In the genomic region with DNA sequence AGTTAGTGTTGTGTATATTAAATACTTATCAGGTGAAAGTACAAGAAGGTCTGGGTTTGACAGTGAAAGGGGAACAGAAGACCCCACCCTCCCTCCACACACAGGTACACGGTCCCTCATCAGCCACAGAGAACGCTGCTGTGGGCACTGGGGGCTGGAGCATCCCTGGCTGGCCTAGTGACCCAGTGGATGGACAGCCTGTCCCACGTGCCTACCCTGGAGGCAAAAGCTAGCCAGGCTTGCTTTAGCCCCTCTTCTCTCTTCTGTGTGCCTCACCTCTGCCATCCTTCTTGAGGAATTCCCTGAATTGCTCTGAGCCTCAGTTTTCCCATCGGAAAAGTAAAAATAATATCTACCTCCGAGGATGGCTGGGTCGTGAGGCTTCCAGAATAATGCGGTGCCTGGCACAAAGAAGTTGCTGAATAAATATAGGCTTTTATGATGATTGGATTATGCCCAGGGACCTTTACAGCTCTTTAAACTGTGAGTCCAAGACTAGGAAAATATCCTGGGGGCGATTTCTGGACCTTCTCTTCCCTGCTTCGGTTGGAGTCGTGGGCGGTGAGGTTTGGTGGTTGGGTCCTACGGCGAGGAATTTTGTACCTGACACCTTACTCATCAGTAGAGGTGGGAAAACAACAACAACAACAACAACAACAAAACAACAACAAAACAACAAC, we compare ENCODE assay signal across 9 cellular contexts. TPM values are rescaled to one million over a fixed set of nuclear protein-coding genes. Genes with fewer than 3 reads are reported as not detected.
DNase-seq lines count a peak whose midpoint lies in the region; ATAC-seq and TF ChIP-seq lines count a peak whose summit lies in the region.
"Had no signal": no experiment of that assay in that cellular context is flagged by ENCODE, and none has a peak within 500 bp of the region (broad histone marks: within the 10 kb centered on the region; RNA-seq: fewer than 3 reads in every experiment).

No MANE protein-coding gene starts in this region.

- H3K4me3 ChIP-seq in HAP-1, result peak overlapping the region; percentile 51
- H3K4me3 ChIP-seq in body of pancreas, result peak overlapping the region in 1 of 2 donors; percentile 34
- peak overlapping the region; percentile 48 for H3K4me3 ChIP-seq in mesodermal cell (ENCODE audit: extremely low read depth, insufficient read depth, low read length, poor library complexity, severe bottlenecking)

- TF ChIP-seq POLR2A in body of pancreas (IDR thresholded peaks at IDR 0.05), result no peak

- peak; percentile 32 to 35 for DNase-seq in HAP-1 (ENCODE audit: low spot score in 2 of 2)
- no peak for DNase-seq in body of pancreas
- no peak for DNase-seq in NCI-H226
- no peak for DNase-seq in mucosa of gallbladder (ENCODE audit: low spot score)

- in situ Hi-C loops in HAP-1 (cut with MboI; ENCODE audit: low sequenced_read_pairs), result no loop called here

- peak overlapping the region; percentile 71 for H3K27ac ChIP-seq in 22Rv1
- H3K27ac ChIP-seq in body of pancreas, result peak overlapping the region; percentile 67 to 99 (median 88)
- H3K27ac ChIP-seq in mesodermal cell (ENCODE audit: low read depth, low read length, severe bottlenecking), result no peak overlapping the region

- no peaks in the 10 kb centered on the region for H3K9me3 ChIP-seq in HAP-1
- H3K9me3 ChIP-seq in body of pancreas, result no peaks in the 10 kb centered on the region
- no peaks in the 10 kb centered on the region for H3K9me3 ChIP-seq in mesodermal cell (ENCODE audit: control insufficient read depth, low read length)

- no peaks in the 10 kb centered on the region for H3K27me3 ChIP-seq in HAP-1 (ENCODE audit: low read depth)
- no peaks in the 10 kb centered on the region for H3K27me3 ChIP-seq in body of pancreas

- H3K4me1 ChIP-seq in HAP-1 (peaks cover 12% of the 10 kb centered on the region), body of pancreas (peaks cover 24% of the 10 kb centered on the region), mesodermal cell (ENCODE audit: control insufficient read depth, insufficient read depth, low read length, poor library complexity, severe bottlenecking) (peaks cover 5% of the 10 kb centered on the region)

- 47 to 51% methylated on average over 13 of the region's 13 CpGs for WGBS in body of pancreas, 2 donors
- WGBS in mesodermal cell (ENCODE audit: insufficient coverage in 2 of 2), 2 experiments, result 81% methylated on average over 5 to 8 of the region's 13 CpGs

- H3K36me3 ChIP-seq in HAP-1 (replicated peaks) (no peaks in the 10 kb centered on the region), body of pancreas (replicated peaks in 1 of 2; ENCODE audit: insufficient read depth in 1 of 2, low read depth in 2 of 2) (no peaks in the 10 kb centered on the region), mesodermal cell (ENCODE audit: control insufficient read depth, insufficient read depth, low read length) (no peaks in the 10 kb centered on the region)

- intact Hi-C loops in body of pancreas (cut with DNase I), result no loop called here

- ATAC-seq in body of pancreas, result no peak
- no peak for ATAC-seq in HG02870 (IDR thresholded peaks at IDR 0.05; ENCODE audit: unreplicated experiment)
- no peak for ATAC-seq in GM19397 (IDR thresholded peaks at IDR 0.05; ENCODE audit: unreplicated experiment)

- TF ChIP-seq CTCF in 22Rv1 (IDR thresholded peaks at IDR 0.05), result no peak
- no peak for TF ChIP-seq CTCF in body of pancreas (IDR thresholded peaks at IDR 0.05)

RNA-seq across cellular contexts. Expression of a gene that starts 0.9 kb away (rescaled TPM):
- total RNA-seq in body of pancreas (1 to 10 TPM; 4.6 to 5.4 TPM), mucosa of gallbladder (11.2 TPM)
- polyA plus RNA-seq in mesodermal cell (2013, experiment 1 of 2), result 0.41 TPM
- 0.35 TPM for polyA plus RNA-seq in mesodermal cell (2013, experiment 2 of 2)

RNA-seq across cellular contexts. Expression of a gene that starts 43.2 kb away (rescaled TPM):
- total RNA-seq in body of pancreas (100 to 1,000 TPM in 1 of 2 donors, 10 to 100 TPM in 1; 49.1 to 133 TPM), mucosa of gallbladder (11.6 TPM)
- 0.15 TPM for polyA plus RNA-seq in mesodermal cell (2013, experiment 1 of 2)
- polyA plus RNA-seq in mesodermal cell (2013, experiment 2 of 2), result not detected
- total RNA-seq: myocyte had no signal

Comparison
In these comparisons a context has a peak if more than half of its experiments do, and no peak if none do; other contexts are left out.
1. DNase-seq: peak in HAP-1 (2 of 2); none in body of pancreas (0 of 4), NCI-H226 (single experiment) and mucosa of gallbladder (single experiment).